28 cellular contexts compared by ENCODE assay signal in genomic region chr22:43370045-43370444, GRCh38. TPM values are rescaled to one million over a fixed set of nuclear protein-coding genes. Genes with fewer than 3 reads are reported as not detected.
DNase-seq lines count a peak whose midpoint lies in the region; ATAC-seq and TF ChIP-seq lines count a peak whose summit lies in the region.
"Had no signal": no experiment of that assay in that cellular context is flagged by ENCODE, and none has a peak within 500 bp of the region (broad histone marks: within the 10 kb centered on the region; RNA-seq: fewer than 3 reads in every experiment).

No MANE protein-coding gene starts in this region.

- DNase-seq in GM23338 (ENCODE audit: low spot score) = peak; percentile 71
- peak; percentile 62 for DNase-seq in WTC11 (ENCODE audit: low spot score)
- DNase-seq in neural progenitor cell (ENCODE audit: low spot score) = no peak
- DNase-seq in activated naive CD4-positive, alpha-beta T cell treated with anti-CD3 and anti-CD28 coated beads, Interleukin-2, amount 50 U/mL, for 16 hours = no peak
- DNase-seq in epidermal melanocyte (ENCODE audit: insufficient read length, low spot score) = no peak
- no peak for DNase-seq in stimulated activated naive CD4-positive, alpha-beta T cell treated with Interleukin-2 at 50 U/mL for 16 hours (lab: John Stamatoyannopoulos, UW)
- DNase-seq: Calu3, DMS53, Kasumi-1, MV-4-11, NCI-H1105, NCI-H1436 treated with DMSO at 0.1 percent for 48 hours, NCI-H187 treated with DMSO at 0.1 percent for 48 hours, NCI-H2107, NCI-H446, NCI-H524 treated with DMSO at 0.1 percent for 48 hours, NCI-H774, PC-3 had no signal

- H2AFZ ChIP-seq in GM23338 (peak overlapping the region; percentile 90), neural progenitor cell (replicated peaks) (peak overlapping the region; percentile 36)

- H3K9ac ChIP-seq in iPS-18a (ENCODE audit: low read length) = no peak overlapping the region
- H3K9ac ChIP-seq in neural progenitor cell = no peak overlapping the region

- H3K9me3 ChIP-seq in iPS-18a (ENCODE audit: control insufficient read depth, low read depth, low read length) (no peaks in the 10 kb centered on the region), neural progenitor cell (ENCODE audit: low read depth) (no peaks in the 10 kb centered on the region)

- no peaks in the 10 kb centered on the region for H3K36me3 Mint-ChIP-seq in GM23338 (ENCODE audit: low read depth)
- H3K36me3 Mint-ChIP-seq in WTC11 = peaks cover 4% of the 10 kb centered on the region
- H3K36me3 Mint-ChIP-seq in neural progenitor cell = no peaks in the 10 kb centered on the region

- H3K4me1 Mint-ChIP-seq in GM23338 (peaks cover 6% of the 10 kb centered on the region), WTC11 (peaks cover 12% of the 10 kb centered on the region), neural progenitor cell (peaks cover 28% of the 10 kb centered on the region)

- no peaks in the 10 kb centered on the region for H3K79me2 ChIP-seq in GM23338 (replicated peaks; ENCODE audit: insufficient read depth)
- no peaks in the 10 kb centered on the region for H3K79me2 ChIP-seq in neural progenitor cell (ENCODE audit: low read depth)

- H3K4me3 ChIP-seq in GM23338 = no peak overlapping the region
- peak overlapping the region; percentile 26 for H3K4me3 ChIP-seq in iPS-18a (ENCODE audit: low read length)
- no peak overlapping the region for H3K4me3 ChIP-seq in neural progenitor cell
- H3K4me3 ChIP-seq: K562 had no signal

- H3K4me1 ChIP-seq in GM23338 (ENCODE audit: insufficient read depth) (peaks cover 4% of the 10 kb centered on the region), iPS-18a (ENCODE audit: control insufficient read depth, low read depth, low read length) (peaks cover 6% of the 10 kb centered on the region), neural progenitor cell (peaks cover 25% of the 10 kb centered on the region)

- ATAC-seq in GM23338 = peak; percentile 95
- ATAC-seq in WTC11 = peak; percentile 96
- no peak for ATAC-seq in HG03442 (IDR thresholded peaks at IDR 0.05; ENCODE audit: unreplicated experiment)
- ATAC-seq: K562, PC-3, SK-N-SH treated with all-trans-retinoic acid at 6 μM for 48 hours had no signal

- POLR2A ChIA-PET in WTC11 (lab: Charles Lee) = no interaction called here

- H3K9me2 ChIP-seq in GM23338 (ENCODE audit: insufficient read depth) = no peaks in the 10 kb centered on the region; the same call in 1 of the 2 replicates

- H3K27ac ChIP-seq in GM23338 (ENCODE audit: low read depth) (no peak overlapping the region), iPS-18a (ENCODE audit: low read length) (no peak overlapping the region), neural progenitor cell (no peak overlapping the region)

- H3K36me3 ChIP-seq in GM23338 (ENCODE audit: insufficient read depth) (no peaks in the 10 kb centered on the region), iPS-18a (ENCODE audit: control insufficient read depth, low read depth, low read length) (no peaks in the 10 kb centered on the region), neural progenitor cell (no peaks in the 10 kb centered on the region)

- H3K27me3 ChIP-seq in GM23338 (ENCODE audit: insufficient read depth) (no peaks in the 10 kb centered on the region), iPS-18a (ENCODE audit: control insufficient read depth, insufficient read depth, low read length) (no peaks in the 10 kb centered on the region), neural progenitor cell (peaks cover 7% of the 10 kb centered on the region)

- peaks cover 13% of the 10 kb centered on the region for H3K9me3 Mint-ChIP-seq in GM23338
- H3K9me3 Mint-ChIP-seq in WTC11 = peaks cover 21% of the 10 kb centered on the region
- peaks cover 1% of the 10 kb centered on the region for H3K9me3 Mint-ChIP-seq in neural progenitor cell

- H3F3A ChIP-seq in GM23338 (replicated peaks; ENCODE audit: low read depth) (no peaks in the 10 kb centered on the region), neural progenitor cell (ENCODE audit: low read depth) (peaks cover 9% of the 10 kb centered on the region)

- CTCF ChIA-PET in WTC11 (lab: Charles Lee) = interaction anchor here (0.7 to 2.8 kb wide), 7 partner anchors 15 to 153 kb away, joined by 3 to 17 read pairs (median 6); no protein-coding TSS in a partner anchor

- TF ChIP-seq CTCF in GM23338 (conservative IDR thresholded peaks at IDR 0.05; ENCODE audit: low read depth in 2 of 2) (peak in 1 of 2 experiments; percentile 20; a peak in 1 of 4 replicates), WTC11 (IDR thresholded peaks at IDR 0.05) (no peak), neural progenitor cell (IDR thresholded peaks at IDR 0.05) (no peak)

- peak overlapping the region; percentile 36; the same call in 1 of the 3 replicates for H3K4me3 Mint-ChIP-seq in GM23338
- peak overlapping the region; percentile 24; the same call in 1 of the 2 replicates for H3K4me3 Mint-ChIP-seq in WTC11
- no peak overlapping the region for H3K4me3 Mint-ChIP-seq in neural progenitor cell

- H3K27me3 Mint-ChIP-seq in GM23338 (ENCODE audit: insufficient read depth, low read depth, poor library complexity) = peaks cover 8% of the 10 kb centered on the region
- peaks cover 3% of the 10 kb centered on the region; the same call in 1 of the 2 replicates for H3K27me3 Mint-ChIP-seq in WTC11 (ENCODE audit: low read depth)
- H3K27me3 Mint-ChIP-seq in neural progenitor cell (ENCODE audit: insufficient read depth, low read depth) = peaks cover 26% of the 10 kb centered on the region

- H3K27ac Mint-ChIP-seq in GM23338 (peak overlapping the region; percentile 38; the same call in 1 of the 2 replicates), WTC11 (no peak overlapping the region), neural progenitor cell (peak overlapping the region; percentile 26)

- H4K20me1 ChIP-seq in GM23338 (replicated peaks; ENCODE audit: insufficient read depth) (no peaks in the 10 kb centered on the region), neural progenitor cell (ENCODE audit: low read depth) (no peaks in the 10 kb centered on the region)

- H3K4me2 ChIP-seq in GM23338 = no peak overlapping the region; the same call in 1 of the 2 replicates
- peak overlapping the region; percentile 41 for H3K4me2 ChIP-seq in neural progenitor cell

TF ChIP-seq in GM23338, 12 proteins besides CTCF, POLR2A, EP300 and RAD21 (continues in another document):
- TF ChIP-seq NANOG (IDR thresholded peaks at IDR 0.05; ENCODE audit: borderline replicate concordance) (no peak), EZH2 (IDR thresholded peaks at IDR 0.05; ENCODE audit: low read depth, unreplicated experiment) (no peak), ZNF114 (CRISPR knock-in tag; IDR thresholded peaks at IDR 0.05) (no peak)

TF ChIP-seq in WTC11, 78 proteins besides CTCF, POLR2A, EP300 and RAD21 (continues in another document):
- TF ChIP-seq USF2 (CRISPR knock-in tag; IDR thresholded peaks at IDR 0.05) (no peak), ETV6 (CRISPR knock-in tag; IDR thresholded peaks at IDR 0.05) (no peak), ZBTB43 (CRISPR knock-in tag; IDR thresholded peaks at IDR 0.05) (no peak), PREB (CRISPR knock-in tag; IDR thresholded peaks at IDR 0.05; ENCODE audit: borderline replicate concordance) (no peak), KAT7 (CRISPR knock-in tag; IDR thresholded peaks at IDR 0.05; ENCODE audit: borderline replicate concordance) (no peak)

RNA-seq across cellular contexts. Expression of gene SCUBE1, which starts 26.9 kb away (rescaled TPM):
- 2.0 and 3.2 TPM in 2 replicates for total RNA-seq in GM23338 (2014; rRNA removed; shearing (Covaris generic))
- polyA plus RNA-seq in GM23338 (2016; fragmentation: Nextera tagmentation; extraction: Ambion mirVana) = 0.52 and 0.81 TPM in 2 replicates
- total RNA-seq in WTC11 (2021) (6.9 to 9.6 TPM (median 7.8 TPM) in 3 replicates), neural progenitor cell (ENCODE audit: low replicate concordance) (25.9 and 35.3 TPM in 2 replicates)
- total RNA-seq: A172, PC-3 had no signal
- polyA plus RNA-seq: BJ had no signal

RNA-seq across cellular contexts. Expression of gene MPPED1, which starts 41.8 kb away (rescaled TPM):
- 0.12 and 0.56 TPM in 2 replicates for total RNA-seq in GM23338 (2014; rRNA removed; shearing (Covaris generic))
- polyA plus RNA-seq in GM23338 (2016; fragmentation: Nextera tagmentation; extraction: Ambion mirVana) = not detected in 2 replicates
- total RNA-seq in WTC11 (2021) (0.16 to 0.35 TPM (median 0.21 TPM) in 3 replicates), neural progenitor cell (ENCODE audit: low replicate concordance) (2.0 and 4.5 TPM in 2 replicates)
- total RNA-seq: A172, Calu3, Daoy, G401, H4, K562, M059J, PC-3 had no signal
- polyA plus RNA-seq: BJ, K562 had no signal

Comparison
In these comparisons a context has a peak if more than half of its experiments do, and no peak if none do; other contexts are left out.
1. DNase-seq: peak in GM23338 (single experiment) and WTC11 (single experiment); none in neural progenitor cell (single experiment), activated naive CD4-positive, alpha-beta T cell treated with anti-CD3 and anti-CD28 coated beads, Interleukin-2, amount 50 U/mL, for 16 hours (single experiment), epidermal melanocyte (single experiment) and stimulated activated naive CD4-positive, alpha-beta T cell treated with Interleukin-2 at 50 U/mL for 16 hours (single experiment).